ENCODE assay signal across 8 cellular contexts in genomic region chr6:16276991-16277981, GRCh38. TPM values are rescaled to one million over a fixed set of nuclear protein-coding genes. Genes with fewer than 3 reads are reported as not detected.
A peak's percentile ranks its signal among the peaks of the same experiment; 100 is the strongest.
DNase-seq lines count a peak whose midpoint lies in the region; ATAC-seq and TF ChIP-seq lines count a peak whose summit lies in the region.

No MANE protein-coding gene starts in this region.

- no peak overlapping the region for H3K27ac ChIP-seq in endodermal cell (ENCODE audit: low read depth, low read length)

- no peak overlapping the region for H3K4me3 Mint-ChIP-seq in endodermal cell

- no peaks in the 10 kb centered on the region for H3K9me3 ChIP-seq in endodermal cell (ENCODE audit: control insufficient read depth, low read length)
- no peaks in the 10 kb centered on the region for H3K9me3 ChIP-seq in mucosa of descending colon

- ATAC-seq in HG02852 (IDR thresholded peaks at IDR 0.05; ENCODE audit: unreplicated experiment) (peak; percentile 51), mucosa of descending colon (peak; percentile 91), GM21723 (IDR thresholded peaks at IDR 0.05; ENCODE audit: unreplicated experiment) (no peak)

- peak; percentile 80 for TF ChIP-seq CTCF in endodermal cell (conservative IDR thresholded peaks at IDR 0.05)
- TF ChIP-seq CTCF in mucosa of descending colon (IDR thresholded peaks at IDR 0.05): no peak

- DNase-seq in Daoy (ENCODE audit: low read depth) (peak; percentile 96), RPMI8226 (peak; percentile 74), endodermal cell (peak; percentile 95), mucosa of descending colon (peak; percentile 25 to 64 (median 56)), AML-193 (lab: John Stamatoyannopoulos, UW) (no peak), cerebellum (ENCODE audit: low spot score) (no peak)

- H3K27me3 ChIP-seq in endodermal cell (ENCODE audit: control insufficient read depth, insufficient read depth, low read length, poor library complexity, severe bottlenecking): no peaks in the 10 kb centered on the region

- no peaks in the 10 kb centered on the region for H3K36me3 Mint-ChIP-seq in endodermal cell (ENCODE audit: low read depth)

- WGBS in endodermal cell (ENCODE audit: insufficient coverage in 1 of 2, insufficient read length in 1 of 2), 2 experiments: 57 to 61% methylated on average over 10 to 20 of the region's 20 CpGs

- H3K9ac ChIP-seq in endodermal cell (ENCODE audit: extremely low read depth, low read length, poor library complexity, severe bottlenecking): no peak overlapping the region

- H3K9me3 Mint-ChIP-seq in endodermal cell: no peaks in the 10 kb centered on the region

- H3K36me3 ChIP-seq in endodermal cell (ENCODE audit: control insufficient read depth, insufficient read depth, low read length) (no peaks in the 10 kb centered on the region), mucosa of descending colon (ENCODE audit: low read depth) (no peaks in the 10 kb centered on the region)

- H3K27ac Mint-ChIP-seq in endodermal cell: peak overlapping the region; percentile 52

- no peaks in the 10 kb centered on the region for H3K27me3 Mint-ChIP-seq in endodermal cell (ENCODE audit: insufficient read depth)

- H3K4me1 ChIP-seq in endodermal cell (ENCODE audit: control insufficient read depth, insufficient read depth, low read length) (peaks cover 4% of the 10 kb centered on the region), mucosa of descending colon (ENCODE audit: low read depth) (no peaks in the 10 kb centered on the region)

- H3K4me1 Mint-ChIP-seq in endodermal cell: peaks cover 26% of the 10 kb centered on the region

- intact Hi-C loops in mucosa of descending colon (cut with DNase I, micrococcal nuclease): no loop called here

- no peak overlapping the region for H3K4me3 ChIP-seq in endodermal cell (ENCODE audit: low read length)
- H3K4me3 ChIP-seq in mucosa of descending colon: no peak overlapping the region

RNA-seq across cellular contexts. Expression of gene GMPR, which starts 38.9 kb away (rescaled TPM):
- total RNA-seq in Daoy (2014; rRNA removed; shearing (Covaris generic)): 6.0 and 6.5 TPM in 2 replicates
- total RNA-seq in endodermal cell (10 to 100 TPM in 1 of 2 donors, 1 to 10 TPM in 1; 4.9 to 20.7 TPM), mucosa of descending colon (1 to 10 TPM; 2.0 to 9.2 (median 3.9) TPM), cerebellum (3.9 TPM)
- 6.1 TPM for polyA plus RNA-seq in endodermal cell (2013, experiment 1 of 2)
- polyA plus RNA-seq in endodermal cell (2013, experiment 2 of 2): 6.0 TPM

Comparison
In these comparisons a context has a peak if more than half of its experiments do, and no peak if none do; other contexts are left out.
1. DNase-seq: peak in Daoy (single experiment), RPMI8226 (single experiment), endodermal cell (single experiment) and mucosa of descending colon (3 of 3); none in AML-193 (0 of 2) and cerebellum (single experiment).